ENCODE assay signal across 22 cellular contexts in the genomic region with DNA sequence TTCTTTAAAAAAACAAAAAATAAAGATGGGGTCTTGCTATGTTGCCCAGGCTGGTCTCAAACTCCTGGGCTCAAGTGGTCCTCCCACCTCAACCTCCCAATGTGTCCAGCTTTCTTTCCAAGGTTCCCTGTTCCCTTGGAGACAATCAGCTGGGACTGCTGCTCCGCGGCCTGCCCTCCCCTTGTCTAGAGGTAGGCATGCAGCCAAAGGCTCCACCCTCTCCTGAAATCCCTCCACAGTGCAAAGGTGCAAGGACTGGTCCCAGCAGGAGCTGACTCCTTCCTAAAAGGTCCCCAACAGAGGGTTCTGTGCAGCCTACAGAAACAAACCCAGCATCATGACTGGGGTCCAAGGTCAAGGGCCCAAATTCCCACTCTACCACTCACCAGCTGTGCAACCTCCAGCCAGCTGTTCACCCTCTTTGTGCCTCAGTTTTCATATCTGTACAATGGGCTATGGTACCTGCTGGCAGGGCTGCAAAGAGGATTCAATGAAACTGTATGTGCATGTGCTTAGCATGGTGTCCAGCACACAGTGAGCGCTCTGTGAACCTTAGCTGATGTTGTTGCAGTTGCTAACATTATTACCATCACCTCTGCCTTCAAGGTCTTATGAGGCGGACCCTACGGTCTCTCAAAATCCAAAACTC. TPM values are rescaled to one million over a fixed set of nuclear protein-coding genes. Genes with fewer than 3 reads are reported as not detected.
"Had no signal": no experiment of that assay in that cellular context is flagged by ENCODE, and none has a peak within 500 bp of the region (broad histone marks: within the 10 kb centered on the region; RNA-seq: fewer than 3 reads in every experiment).

No MANE protein-coding gene starts in this region.

- H3K9me3 ChIP-seq: SJSA1, SK-N-SH had no signal

- H3K4me2 ChIP-seq: SK-N-SH had no signal

- ATAC-seq: activated CD4-positive, alpha-beta T cell treated with anti-CD3 and anti-CD28 coated beads for 36 hours; activated CD4-positive, CD25-positive, alpha-beta regulatory T cell treated with anti-CD3 and anti-CD28 coated beads, Interleukin-2, amount 50 U/mL, for 24 hours; activated naive CD8-positive, alpha-beta T cell treated with anti-CD3 and anti-CD28 coated beads, Interleukin-2, amount 50 U/mL, for 24 hours; activated T-cell treated with anti-CD3 and anti-CD28 coated beads, Interleukin-2, amount 50 U/mL, for 4 hours; Panc1; WTC11 had no signal

- H3K36me3 ChIP-seq: brain microvascular endothelial cell, SJSA1 had no signal

- H3K4me1 ChIP-seq: SJSA1 had no signal

- H3K27me3 ChIP-seq: brain microvascular endothelial cell, SJSA1 had no signal

- H3K4me3 ChIP-seq: SJSA1 had no signal

- H3K9ac ChIP-seq: SK-N-SH had no signal

- H3K27ac ChIP-seq: brain microvascular endothelial cell, SJSA1 had no signal

- DNase-seq: activated CD4-positive, alpha-beta memory T cell treated with anti-CD3 and anti-CD28 coated beads for 36 hours; activated CD4-positive, alpha-beta T cell treated with anti-CD3 and anti-CD28 coated beads for 36 hours; activated CD4-positive, alpha-beta T cell treated with anti-CD3 and anti-CD28 coated beads, Interleukin-2, amount 10 ng/mL, durations not matched to agents 7 days and 5 days; activated CD8-positive, alpha-beta memory T cell treated with anti-CD3 and anti-CD28 coated beads, Interleukin-2, amount 50 U/mL, for 4 hours; activated naive CD8-positive, alpha-beta T cell treated with anti-CD3 and anti-CD28 coated beads, Interleukin-2, amount 50 U/mL, for 24 hours; activated T-cell treated with anti-CD3 and anti-CD28 coated beads for 4 hours; activated T-cell treated with anti-CD3 and anti-CD28 coated beads, Interleukin-2, amount 50 U/mL, for 4 hours; anterior cingulate cortex; brain microvascular endothelial cell; Karpas-422; KBM-7; NCI-H1048; NCI-H1694; NCI-H1930; NCI-H2081 treated with DMSO at 0.1 percent for 48 hours; NCI-H524 treated with DMSO at 0.1 percent for 48 hours; SK-N-SH had no signal

RNA-seq across cellular contexts. Expression of a gene that starts 47.5 kb away (rescaled TPM):
- total RNA-seq: activated CD4-positive, alpha-beta T cell treated with anti-CD3 and anti-CD28 coated beads, Interleukin-2, amount 10 ng/mL, durations not matched to agents 7 days and 5 days; activated T-cell treated with anti-CD3 and anti-CD28 coated beads, Interleukin-2, amount 50 U/mL, for 4 hours; RPMI7951; SJSA1 had no signal
- polyA plus RNA-seq: SK-N-SH had no signal
